Comparison of ENCODE assay signal across 22 cellular contexts in genomic region chr2:152384992-152385391, GRCh38. TPM values are rescaled to one million over a fixed set of nuclear protein-coding genes. Genes with fewer than 3 reads are reported as not detected.
DNase-seq lines count a peak whose midpoint lies in the region; ATAC-seq, FAIRE-seq and TF ChIP-seq lines count a peak whose summit lies in the region.
"Had no signal": no experiment of that assay in that cellular context is flagged by ENCODE, and none has a peak within 500 bp of the region (broad histone marks: within the 10 kb centered on the region; RNA-seq: fewer than 3 reads in every experiment).

No MANE protein-coding gene starts in this region.

- peaks cover 95% of the 10 kb centered on the region for H3K79me2 ChIP-seq in HepG2 (ENCODE audit: insufficient read depth, low read length)

- H3K4me3 ChIP-seq in HepG2 (replicated peaks in 1 of 3; ENCODE audit: insufficient read depth in 1 of 3, low read depth in 2 of 3, low read length in 3 of 3): no peak overlapping the region; a peak in 1 of 6 replicates
- H3K4me3 ChIP-seq: BLaER1 had no signal

- peaks cover 14% of the 10 kb centered on the region for H3K36me3 Mint-ChIP-seq in nephron (ENCODE audit: low read depth)
- no peaks in the 10 kb centered on the region for H3K36me3 Mint-ChIP-seq in T-helper 17 cell (ENCODE audit: low read depth)
- H3K36me3 Mint-ChIP-seq: CD4-positive, alpha-beta memory T cell; CD4-positive, CD25-positive, alpha-beta regulatory T cell; CD8-positive, alpha-beta memory T cell had no signal

- H3K27me3 Mint-ChIP-seq in nephron (ENCODE audit: low read depth) (no peaks in the 10 kb centered on the region), T-helper 17 cell (peaks cover 22% of the 10 kb centered on the region)

- in situ Hi-C loops in HepG2 (cut with HindIII; ENCODE audit: extremely low pct_ligation_motif_present, low pct_unique_long_range_greater_than_20kb): no loop called here

- H3K27ac Mint-ChIP-seq in nephron: peak overlapping the region; percentile 19 to 77 (median 58)
- H3K27ac Mint-ChIP-seq in T-helper 17 cell: no peak overlapping the region
- H3K27ac Mint-ChIP-seq: CD14-positive monocyte; CD4-positive, alpha-beta memory T cell; CD4-positive, CD25-positive, alpha-beta regulatory T cell had no signal

- ATAC-seq in HepG2 (peak; percentile 94), GM18861 (IDR thresholded peaks at IDR 0.05; ENCODE audit: unreplicated experiment) (no peak), T-helper 17 cell (no peak), sciatic nerve (no peak)

- peaks cover 48% of the 10 kb centered on the region for H3K4me1 ChIP-seq in HepG2 (ENCODE audit: insufficient read depth, low read length)

- H3K36me3 ChIP-seq in HepG2 (replicated peaks in 1 of 2; ENCODE audit: control insufficient read depth in 1 of 2, insufficient read depth in 2 of 2, low read length in 2 of 2): peaks cover 0 to 4% of the 10 kb centered on the region in 2 experiments; a peak in 1 of 5 replicates
- H3K36me3 ChIP-seq: BE2C had no signal

- H4K20me1 ChIP-seq in HepG2 (ENCODE audit: insufficient read depth, low read length): peaks cover 46% of the 10 kb centered on the region

- H2AFZ ChIP-seq in HepG2 (ENCODE audit: low read length): no peak overlapping the region

- H3K27me3 ChIP-seq in HepG2 (ENCODE audit: control insufficient read depth in 1 of 2, insufficient read depth in 2 of 2, low read length in 2 of 2): no peaks in the 10 kb centered on the region
- H3K27me3 ChIP-seq: BE2C, BLaER1 had no signal

- peak; percentile 76 for FAIRE-seq in HepG2 (lab: Jason Lieb, UNC)
- FAIRE-seq: A204.1, GM12891 had no signal

- BruUV-seq in HepG2 (replicated peaks; lab: Mats Ljungman, UMichigan): no TSS peak

- intact Hi-C loops in HepG2 (cut with micrococcal nuclease; ENCODE audit: unreplicated experiment): loop anchor here (2.0 kb wide), 1 partner anchor 26 kb away; no protein-coding TSS in a partner anchor
- intact Hi-C loops in sciatic nerve (cut with DNase I): no loop called here

- peak overlapping the region; percentile 4 for H3K27ac ChIP-seq in HepG2 (ENCODE audit: extremely low read length, insufficient read depth, low read length)
- H3K27ac ChIP-seq: BLaER1 had no signal

- TF ChIP-seq CTCF in HepG2 (CRISPR knock-in tag; IDR thresholded peaks at IDR 0.05): no peak
- no peak for TF ChIP-seq CTCF in nephron (IDR thresholded peaks at IDR 0.05; ENCODE audit: unreplicated experiment in 3 of 3)

- TF ChIP-seq EP300 in HepG2 (IDR thresholded peaks at IDR 0.05; ENCODE audit: low read depth in 2 of 2, low read length in 2 of 2) (no peak), HepG2 (CRISPR knock-in tag; IDR thresholded peaks at IDR 0.05; ENCODE audit: borderline replicate concordance) (no peak)

- H3K9me3 ChIP-seq in HepG2 (ENCODE audit: low read length) (no peaks in the 10 kb centered on the region), T-helper 17 cell (ENCODE audit: control insufficient read depth, low read length, poor library complexity, severe bottlenecking) (no peaks in the 10 kb centered on the region)
- H3K9me3 ChIP-seq: BE2C had no signal

- peaks cover 55% of the 10 kb centered on the region for H3K4me1 Mint-ChIP-seq in nephron
- no peaks in the 10 kb centered on the region for H3K4me1 Mint-ChIP-seq in T-helper 17 cell
- H3K4me1 Mint-ChIP-seq: CD4-positive, alpha-beta memory T cell; CD4-positive, CD25-positive, alpha-beta regulatory T cell; CD8-positive, alpha-beta memory T cell had no signal

- peak overlapping the region; percentile 25; the same call in 1 of the 2 replicates for H3K4me2 ChIP-seq in HepG2 (ENCODE audit: low read depth, low read length)

- TF ChIP-seq POLR2A in HepG2 (IDR thresholded peaks at IDR 0.05; ENCODE audit: insufficient read depth in 1 of 2, low read depth in 2 of 2, low read length in 2 of 2): no peak

- DNase-seq in HepG2 (ENCODE audit: low spot score) (peak; percentile 83), renal cortical epithelial cell (ENCODE audit: low read depth) (peak; percentile 43), T-helper 17 cell (no peak), sciatic nerve (ENCODE audit: low spot score) (no peak)
- DNase-seq: 8988T; BE2C; C1 segment of cervical spinal cord; CD4-positive, alpha-beta memory T cell; CD4-positive, CD25-positive, alpha-beta regulatory T cell; CD8-positive, alpha-beta memory T cell; COR-L47; DMS153; DMS53; DND-41; EL; GDM1 had no signal

- POLR2A ChIA-PET in HepG2 (lab: Yijun Ruan, JAX): interaction anchor here (1.4 kb wide), 1 partner anchor 49 kb away, joined by 3 read pairs; no protein-coding TSS in a partner anchor

- H3K9me3 Mint-ChIP-seq in nephron: no peaks in the 10 kb centered on the region

- H3K9ac ChIP-seq in HepG2 (ENCODE audit: insufficient read depth, low read depth, low read length): no peak overlapping the region
- H3K9ac ChIP-seq: BLaER1 had no signal

- no peak for TF ChIP-seq RAD21 in HepG2 (CRISPR knock-in tag; IDR thresholded peaks at IDR 0.05)

- no peak overlapping the region for H3K4me3 Mint-ChIP-seq in nephron
- H3K4me3 Mint-ChIP-seq in T-helper 17 cell: no peak overlapping the region
- H3K4me3 Mint-ChIP-seq: CD14-positive monocyte; CD4-positive, alpha-beta memory T cell; CD4-positive, CD25-positive, alpha-beta regulatory T cell; CD8-positive, alpha-beta memory T cell had no signal

- 39% methylated on average over 3 of the region's 3 CpGs for WGBS in HepG2 (ENCODE audit: low lambda C conversion rate)

- CTCF ChIA-PET in HepG2 (lab: Yijun Ruan, JAX; ENCODE audit: low intra/inter-chr PET ratio, low total read pairs): no interaction called here

TF ChIP-seq in HepG2, 621 proteins besides CTCF, POLR2A, EP300 and RAD21 (continues in another document):
- TF ChIP-seq NONO (IDR thresholded peaks at IDR 0.05): no peak
- TF ChIP-seq NONO (CRISPR knock-in tag; conservative IDR thresholded peaks at IDR 0.05): no peak
- no peak for TF ChIP-seq ZMYM3 (CRISPR knock-in tag; IDR thresholded peaks at IDR 0.05)
- no peak for TF ChIP-seq SRSF1 (optimal IDR thresholded peaks at IDR 0.05; ENCODE audit: low read depth, low read length)
- TF ChIP-seq ZNF709 (CRISPR knock-in tag; IDR thresholded peaks at IDR 0.05): no peak
- TF ChIP-seq ZEB1 (IDR thresholded peaks at IDR 0.05; ENCODE audit: insufficient replicate concordance, low read depth): peak; percentile 46
- no peak for TF ChIP-seq MAF1 (CRISPR knock-in tag; IDR thresholded peaks at IDR 0.05; ENCODE audit: borderline replicate concordance)
- TF ChIP-seq SATB2 (CRISPR knock-in tag; IDR thresholded peaks at IDR 0.05): no peak
- TF ChIP-seq IRF2 (CRISPR knock-in tag; IDR thresholded peaks at IDR 0.05): no peak
- TF ChIP-seq FOXA3 (CRISPR knock-in tag; IDR thresholded peaks at IDR 0.05): peak; percentile 42; the same call in 1 of the 2 replicates
- TF ChIP-seq SP5 (CRISPR knock-in tag; IDR thresholded peaks at IDR 0.05; ENCODE audit: borderline replicate concordance, low read depth): no peak
- no peak for TF ChIP-seq PAF1 (CRISPR knock-in tag; IDR thresholded peaks at IDR 0.05)
- no peak for TF ChIP-seq RFXANK (CRISPR knock-in tag; IDR thresholded peaks at IDR 0.05)
- TF ChIP-seq ZNF225 (CRISPR knock-in tag; IDR thresholded peaks at IDR 0.05): no peak
- TF ChIP-seq SRF (IDR thresholded peaks at IDR 0.05; ENCODE audit: low read depth, low read length): no peak

RNA-seq across cellular contexts. Expression of gene FMNL2, which starts 50.0 kb away (rescaled TPM):
- total RNA-seq in HepG2 (2016; rRNA removed; fragmentation: Illumina TruSeq; extraction: Trizol): 63.2 and 66.5 TPM in 2 replicates
- 6.8 and 8.5 TPM in 2 replicates for total RNA-seq in HepG2 (2016; cell fraction: cytosol; rRNA removed; fragmentation: Illumina TruSeq; extraction: Trizol; ENCODE audit: low read depth)
- 60.0 and 65.7 TPM in 2 replicates for total RNA-seq in HepG2 (2016; cell fraction: insoluble cytoplasmic fraction; rRNA removed; fragmentation: Illumina TruSeq; extraction: Trizol)
- total RNA-seq in HepG2 (2016; cell fraction: membrane; rRNA removed; fragmentation: Illumina TruSeq; extraction: Trizol): 25.0 and 25.7 TPM in 2 replicates
- total RNA-seq in HepG2 (2016; cell fraction: nucleus; rRNA removed; fragmentation: Illumina TruSeq; extraction: Trizol): 76.2 and 83.3 TPM in 2 replicates
- polyA plus RNA-seq in HepG2 (2011; rRNA removed): 62.5 and 67.7 TPM in 2 replicates
- polyA plus RNA-seq in HepG2 (2011; cell fraction: cytosol; rRNA removed): 20.3 and 32.4 TPM in 2 replicates
- 78.2 and 99.5 TPM in 2 replicates for polyA plus RNA-seq in HepG2 (2011; cell fraction: nucleus; rRNA removed)
- 73.3 and 86.5 TPM in 2 replicates for polyA plus RNA-seq in HepG2 (2012)
- 1.7 and 2.1 TPM in 2 replicates for polyA plus RNA-seq in HepG2 (2016; cell fraction: cytosol; fragmentation: Illumina TruSeq; extraction: Trizol; ENCODE audit: low read depth)
- polyA plus RNA-seq in HepG2 (2016; cell fraction: insoluble cytoplasmic fraction; fragmentation: Illumina TruSeq; extraction: Trizol; ENCODE audit: low read depth): 66.8 and 70.0 TPM in 2 replicates
- polyA plus RNA-seq in HepG2 (2016; cell fraction: membrane; fragmentation: Illumina TruSeq; extraction: Trizol; ENCODE audit: low read depth): 9.7 and 11.9 TPM in 2 replicates
- polyA plus RNA-seq in HepG2 (2016; cell fraction: nucleus; fragmentation: Illumina TruSeq; extraction: Trizol; ENCODE audit: insufficient read depth, low read depth): 139 and 144 TPM in 2 replicates
- 4.2 and 30.7 TPM in 2 replicates for polyA minus RNA-seq in HepG2 (2011; rRNA and poly(A)+ RNA removed; ENCODE audit: low replicate concordance)
- polyA minus RNA-seq in HepG2 (2011; cell fraction: cytosol; rRNA and poly(A)+ RNA removed): 43.7 and 45.2 TPM in 2 replicates
- 160 and 184 TPM in 2 replicates for polyA minus RNA-seq in HepG2 (2011; cell fraction: nucleus; rRNA and poly(A)+ RNA removed)
- 59.0 and 69.7 TPM in 2 replicates for total RNA-seq in renal cortical epithelial cell
- total RNA-seq in T-helper 17 cell: under 1 TPM; 0.34 to 0.40 TPM
- 129 TPM for total RNA-seq in sciatic nerve

Comparison
In these comparisons a context has a peak if more than half of its experiments do, and no peak if none do; other contexts are left out.
1. DNase-seq: peak in HepG2 (single experiment) and renal cortical epithelial cell (single experiment); none in T-helper 17 cell (0 of 3) and sciatic nerve (single experiment).
2. RNA of gene FMNL2, which starts 50.0 kb away (total RNA-seq): 129 TPM in sciatic nerve (single experiment), 59.0 to 69.7 TPM in renal cortical epithelial cell and 6.8 to 83.3 TPM in HepG2; 0.34 to 0.40 TPM in T-helper 17 cell; every median in the first group is over 4 times any median in the second.